In the genomic region with DNA sequence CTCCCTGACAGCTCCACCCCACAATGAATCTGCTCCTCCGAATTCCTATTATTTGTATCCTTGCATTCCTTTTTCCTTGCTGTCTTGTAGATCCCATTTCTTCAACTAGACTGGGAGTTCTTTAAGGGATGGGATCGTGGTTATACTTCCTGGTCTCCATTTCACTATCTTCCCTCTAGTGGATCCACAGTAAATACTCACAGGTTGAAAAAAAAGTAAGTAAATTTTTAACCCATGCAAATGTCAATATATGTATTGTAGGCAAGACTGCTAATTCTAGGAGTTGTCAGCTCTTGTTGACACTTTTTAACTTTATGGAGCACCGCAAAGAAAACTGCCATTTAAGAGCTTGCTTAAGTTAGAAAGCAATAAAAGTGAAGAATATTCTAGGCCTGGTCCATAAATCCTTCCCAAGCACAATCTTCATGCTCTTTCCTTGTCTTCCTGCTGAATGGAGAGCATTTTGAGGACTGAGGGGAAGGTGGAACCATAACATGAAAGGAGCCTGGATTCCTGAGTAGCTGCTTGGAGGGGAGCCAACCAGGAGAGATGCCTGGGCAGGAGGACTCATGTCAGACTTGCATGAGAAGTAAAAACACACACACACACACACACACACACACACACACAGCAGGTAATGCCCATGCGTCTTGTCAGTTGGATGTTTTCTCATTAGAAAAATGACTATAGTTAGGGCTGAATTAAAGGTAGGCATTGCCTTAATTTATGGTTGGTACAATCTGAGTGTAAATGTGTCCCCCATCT, we compare ENCODE assay signal across 17 cellular contexts. TPM values are rescaled to one million over a fixed set of nuclear protein-coding genes. Genes with fewer than 3 reads are reported as not detected.
DNase-seq lines count a peak whose midpoint lies in the region; ATAC-seq and TF ChIP-seq lines count a peak whose summit lies in the region.
"Had no signal": no experiment of that assay in that cellular context is flagged by ENCODE, and none has a peak within 500 bp of the region (broad histone marks: within the 10 kb centered on the region; RNA-seq: fewer than 3 reads in every experiment).

No MANE protein-coding gene starts in this region.

- BruUV-seq in Panc1 (replicated peaks; lab: Mats Ljungman, UMichigan): no TSS peak

- H3K4me3 ChIP-seq in Panc1 (ENCODE audit: low read depth in 2 of 2, low read length in 2 of 2) (no peak overlapping the region), fibroblast of lung (replicated peaks in 1 of 4; ENCODE audit: control extremely low read depth in 1 of 4, insufficient read depth in 1 of 4, low read depth in 3 of 4, low read length in 4 of 4) (no peak overlapping the region), rectal smooth muscle tissue (ENCODE audit: low read length) (no peak overlapping the region)

- H3K9me3 Mint-ChIP-seq in activated naive CD4-positive, alpha-beta T cell treated with anti-CD3 and anti-CD28 coated beads, Interleukin-2, amount 10 ng/mL, durations not matched to agents 7 days and 5 days: no peaks in the 10 kb centered on the region
- H3K9me3 Mint-ChIP-seq: activated T-cell treated with anti-CD3 and anti-CD28 coated beads, Interleukin-2, amount 50 U/mL, for 24 hours; brain; CD4-positive, CD25-positive, alpha-beta regulatory T cell; H9; natural killer cell treated with Interleukin-12 subunit alpha and Interleukin-12 subunit beta and Interleukin-15 and Interleukin-18, amount 100 ng/mL, for 72 hours; stimulated activated effector memory CD8-positive, alpha-beta T cell treated with anti-CD3 and anti-CD28 coated beads, Interleukin-12 subunit alpha, Interleukin-12 subunit beta, amount 100 ng/mL, for 72 hours had no signal

- no peaks in the 10 kb centered on the region for H3K36me3 ChIP-seq in Panc1 (ENCODE audit: control insufficient read depth, insufficient read depth, low read length)
- H3K36me3 ChIP-seq in fibroblast of lung (ENCODE audit: control insufficient read depth, insufficient read depth, low read length): no peaks in the 10 kb centered on the region
- no peaks in the 10 kb centered on the region for H3K36me3 ChIP-seq in rectal smooth muscle tissue (ENCODE audit: control insufficient read depth, insufficient read depth, low read length)

- H3K4me2 ChIP-seq in fibroblast of lung (ENCODE audit: extremely low read depth, insufficient read depth, low read length): peak overlapping the region; percentile 79

- DNase-seq in DMS79 treated with DMSO at 0.1 percent for 48 hours (lab: John Stamatoyannopoulos, UW) (peak; percentile 36), Panc1 (ENCODE audit: low read depth, low spot score) (no peak), fibroblast of lung (ENCODE audit: low read depth in 2 of 2) (peak in 1 of 2 donors; percentile 83), KBM-7 (no peak)
- no peak for DNase-seq in activated naive CD4-positive, alpha-beta T cell treated with anti-CD3 and anti-CD28 coated beads, Interleukin-2, amount 10 ng/mL, durations not matched to agents 7 days and 5 days
- DNase-seq in effector CD4-positive, alpha-beta T cell: no peak
- no peak for DNase-seq in activated CD4-positive, alpha-beta T cell treated with anti-CD3 and anti-CD28 coated beads for 4 hours
- DNase-seq: activated T-cell treated with anti-CD3 and anti-CD28 coated beads, Interleukin-2, amount 50 U/mL, for 24 hours; CD4-positive, CD25-positive, alpha-beta regulatory T cell; erythroblast; H9; NCI-H446 treated with DMSO at 0.1 percent for 48 hours; SHP77 treated with DMSO at 0.1 percent for 48 hours had no signal

- intact Hi-C loops in Panc1 (cut with micrococcal nuclease; ENCODE audit: unreplicated experiment): no loop called here

- in situ Hi-C loops in Panc1 (cut with HindIII; ENCODE audit: low pct_unique_long_range_greater_than_20kb, low sequenced_read_pairs) (no loop called here), KBM-7 (cut with MboI; ENCODE audit: low pct_unique_long_range_greater_than_20kb, low sequenced_read_pairs) (no loop called here)

- H3K4me1 ChIP-seq in Panc1 (ENCODE audit: control insufficient read depth, insufficient read depth, low read length): peaks cover 10% of the 10 kb centered on the region
- peaks cover 13% of the 10 kb centered on the region for H3K4me1 ChIP-seq in fibroblast of lung (ENCODE audit: control insufficient read depth, extremely low read depth, insufficient read depth, low read length)
- H3K4me1 ChIP-seq in rectal smooth muscle tissue (ENCODE audit: control insufficient read depth, insufficient read depth, low read length): no peaks in the 10 kb centered on the region

- H3K27ac Mint-ChIP-seq in activated naive CD4-positive, alpha-beta T cell treated with anti-CD3 and anti-CD28 coated beads, Interleukin-2, amount 10 ng/mL, durations not matched to agents 7 days and 5 days: no peak overlapping the region
- H3K27ac Mint-ChIP-seq: activated T-cell treated with anti-CD3 and anti-CD28 coated beads, Interleukin-2, amount 50 U/mL, for 24 hours; CD4-positive, CD25-positive, alpha-beta regulatory T cell; H9; natural killer cell treated with Interleukin-12 subunit alpha and Interleukin-12 subunit beta and Interleukin-15 and Interleukin-18, amount 100 ng/mL, for 72 hours; stimulated activated effector memory CD8-positive, alpha-beta T cell treated with anti-CD3 and anti-CD28 coated beads, Interleukin-12 subunit alpha, Interleukin-12 subunit beta, amount 100 ng/mL, for 72 hours had no signal

- H2AFZ ChIP-seq in fibroblast of lung (ENCODE audit: low read length): no peak overlapping the region

- POLR2A ChIA-PET in Panc1 (lab: Charles Lee): no interaction called here

- H3K9me3 ChIP-seq in Panc1 (ENCODE audit: control insufficient read depth, insufficient read depth, low read depth, low read length) (no peaks in the 10 kb centered on the region), fibroblast of lung (ENCODE audit: control insufficient read depth, insufficient read depth, low read depth, low read length) (no peaks in the 10 kb centered on the region)

- peaks cover 14% of the 10 kb centered on the region for H3K27me3 Mint-ChIP-seq in activated naive CD4-positive, alpha-beta T cell treated with anti-CD3 and anti-CD28 coated beads, Interleukin-2, amount 10 ng/mL, durations not matched to agents 7 days and 5 days

- no peaks in the 10 kb centered on the region for H3K36me3 Mint-ChIP-seq in activated naive CD4-positive, alpha-beta T cell treated with anti-CD3 and anti-CD28 coated beads, Interleukin-2, amount 10 ng/mL, durations not matched to agents 7 days and 5 days
- H3K36me3 Mint-ChIP-seq: brain; CD4-positive, CD25-positive, alpha-beta regulatory T cell; natural killer cell treated with Interleukin-12 subunit alpha and Interleukin-12 subunit beta and Interleukin-15 and Interleukin-18, amount 100 ng/mL, for 72 hours; stimulated activated effector memory CD8-positive, alpha-beta T cell treated with anti-CD3 and anti-CD28 coated beads, Interleukin-12 subunit alpha, Interleukin-12 subunit beta, amount 100 ng/mL, for 72 hours had no signal

- no peaks in the 10 kb centered on the region for H3K4me1 Mint-ChIP-seq in activated naive CD4-positive, alpha-beta T cell treated with anti-CD3 and anti-CD28 coated beads, Interleukin-2, amount 10 ng/mL, durations not matched to agents 7 days and 5 days
- H3K4me1 Mint-ChIP-seq: brain; CD4-positive, CD25-positive, alpha-beta regulatory T cell; stimulated activated effector memory CD8-positive, alpha-beta T cell treated with anti-CD3 and anti-CD28 coated beads, Interleukin-12 subunit alpha, Interleukin-12 subunit beta, amount 100 ng/mL, for 72 hours had no signal

- TF ChIP-seq CTCF in Panc1 (IDR thresholded peaks at IDR 0.05) (no peak), fibroblast of lung (conservative IDR thresholded peaks at IDR 0.05 in 1 of 2, IDR thresholded peaks at IDR 0.05 in 1 of 2; ENCODE audit: low read depth in 1 of 2, low read length in 2 of 2) (no peak)

- no peak overlapping the region for H3K4me3 Mint-ChIP-seq in activated naive CD4-positive, alpha-beta T cell treated with anti-CD3 and anti-CD28 coated beads, Interleukin-2, amount 10 ng/mL, durations not matched to agents 7 days and 5 days
- H3K4me3 Mint-ChIP-seq: activated T-cell treated with anti-CD3 and anti-CD28 coated beads, Interleukin-2, amount 50 U/mL, for 24 hours; brain; CD4-positive, CD25-positive, alpha-beta regulatory T cell; H9; natural killer cell treated with Interleukin-12 subunit alpha and Interleukin-12 subunit beta and Interleukin-15 and Interleukin-18, amount 100 ng/mL, for 72 hours; stimulated activated effector memory CD8-positive, alpha-beta T cell treated with anti-CD3 and anti-CD28 coated beads, Interleukin-12 subunit alpha, Interleukin-12 subunit beta, amount 100 ng/mL, for 72 hours had no signal

- no peaks in the 10 kb centered on the region for H3K27me3 ChIP-seq in Panc1 (ENCODE audit: control insufficient read depth, insufficient read depth, low read length)
- no peaks in the 10 kb centered on the region for H3K27me3 ChIP-seq in fibroblast of lung (ENCODE audit: control insufficient read depth, insufficient read depth, low read length)
- H3K27me3 ChIP-seq in rectal smooth muscle tissue (ENCODE audit: control insufficient read depth, insufficient read depth, low read length): no peaks in the 10 kb centered on the region

- no peak overlapping the region for H3K9ac ChIP-seq in fibroblast of lung (ENCODE audit: insufficient read depth, low read length)
- H3K9ac ChIP-seq in rectal smooth muscle tissue (ENCODE audit: low read length): no peak overlapping the region

- peak; percentile 35; the same call in 1 of the 2 replicates for ATAC-seq in Panc1
- ATAC-seq: natural killer cell treated with Interleukin-12 subunit alpha and Interleukin-12 subunit beta and Interleukin-15 and Interleukin-18, amount 100 ng/mL, for 72 hours; stimulated activated effector memory CD8-positive, alpha-beta T cell treated with anti-CD3 and anti-CD28 coated beads, Interleukin-12 subunit alpha, Interleukin-12 subunit beta, amount 100 ng/mL, for 72 hours had no signal

- H4K20me1 ChIP-seq in fibroblast of lung (ENCODE audit: control insufficient read depth, extremely low read depth, insufficient read depth, low read length): no peaks in the 10 kb centered on the region

- CTCF ChIA-PET in Panc1 (lab: Charles Lee): no interaction called here
- CTCF ChIA-PET in activated naive CD4-positive, alpha-beta T cell treated with anti-CD3 and anti-CD28 coated beads, Interleukin-2, amount 10 ng/mL, durations not matched to agents 7 days and 5 days (lab: Charles Lee): no interaction called here

- H3K27ac ChIP-seq in Panc1 (ENCODE audit: low read length): no peak overlapping the region
- H3K27ac ChIP-seq in fibroblast of lung (ENCODE audit: insufficient read depth, low read length): peak overlapping the region; percentile 63
- peak overlapping the region; percentile 34 for H3K27ac ChIP-seq in rectal smooth muscle tissue (ENCODE audit: low read depth, low read length)

- H3K79me2 ChIP-seq in fibroblast of lung (ENCODE audit: control insufficient read depth, insufficient read depth, low read length): no peaks in the 10 kb centered on the region

RNA-seq across cellular contexts. Expression of a gene that starts 32.1 kb away (rescaled TPM):
- total RNA-seq in Panc1 (2021; ENCODE audit: unreplicated experiment) (0.77 TPM), fibroblast of lung (under 0.01 and 0.17 TPM in 2 replicates)
- polyA plus RNA-seq in Panc1 (2012; ENCODE audit: insufficient read length): 0.55 TPM
- 0.03 and 0.11 TPM in 2 replicates for polyA plus RNA-seq in fibroblast of lung
- 0.07 and 0.20 TPM in 2 replicates for polyA plus RNA-seq in fibroblast of lung (2012)
- polyA minus RNA-seq in fibroblast of lung (ENCODE audit: low replicate concordance): not detected in 2 replicates
- total RNA-seq: natural killer cell treated with Interleukin-12 subunit alpha and Interleukin-12 subunit beta and Interleukin-15 and Interleukin-18, amount 100 ng/mL, for 72 hours had no signal
- polyA plus RNA-seq: CD4-positive, CD25-positive, alpha-beta regulatory T cell had no signal
